Comparison of ENCODE assay signal across 1 cellular context in genomic region chr10:44386546-44387052, GRCh38.
TF ChIP-seq lines count a peak whose summit lies in the region.

No MANE protein-coding gene starts in this region.

TF ChIP-seq in HepG2, 621 proteins besides CTCF, POLR2A, EP300 and RAD21 (continued from another document and continues in another):
- TF ChIP-seq KIAA2018 (CRISPR knock-in tag; IDR thresholded peaks at IDR 0.05; ENCODE audit: borderline replicate concordance) (no peak), ZNF740 (CRISPR knock-in tag; IDR thresholded peaks at IDR 0.05) (no peak), ZNF20 (CRISPR knock-in tag; IDR thresholded peaks at IDR 0.05) (no peak), BHLHE40 (IDR thresholded peaks at IDR 0.05; ENCODE audit: low read length) (no peak), ZNF629 (CRISPR knock-in tag; conservative IDR thresholded peaks at IDR 0.05) (no peak), ZIK1 (CRISPR knock-in tag; IDR thresholded peaks at IDR 0.05; ENCODE audit: borderline replicate concordance, low read depth) (no peak), ZBTB44 (CRISPR knock-in tag; IDR thresholded peaks at IDR 0.05) (no peak), ZNF256 (CRISPR knock-in tag; conservative IDR thresholded peaks at IDR 0.05) (no peak), AHR (CRISPR knock-in tag; IDR thresholded peaks at IDR 0.05) (no peak), THAP8 (CRISPR knock-in tag; IDR thresholded peaks at IDR 0.05; ENCODE audit: borderline replicate concordance) (no peak), ZMYM4 (CRISPR knock-in tag; IDR thresholded peaks at IDR 0.05) (peak; percentile 56; the same call in 1 of the 2 replicates), YY1 (IDR thresholded peaks at IDR 0.05; ENCODE audit: insufficient read depth, insufficient replicate concordance, low read depth, low read length) (peak; percentile 62), ZNF790 (CRISPR knock-in tag; IDR thresholded peaks at IDR 0.05; ENCODE audit: borderline replicate concordance) (0 out of 2 replicates have a peak, but pooled peaks have one; percentile 54), ZNF3 (CRISPR knock-in tag; IDR thresholded peaks at IDR 0.05) (no peak), ZBTB49 (CRISPR knock-in tag; IDR thresholded peaks at IDR 0.05; ENCODE audit: borderline replicate concordance) (no peak), MXI1 (IDR thresholded peaks at IDR 0.05; ENCODE audit: borderline replicate concordance, low read depth, low read length) (no peak), ZNF263 (CRISPR knock-in tag; IDR thresholded peaks at IDR 0.05) (no peak), ZNF543 (CRISPR knock-in tag; IDR thresholded peaks at IDR 0.05) (no peak), GATAD1 (CRISPR knock-in tag; IDR thresholded peaks at IDR 0.05) (no peak), HMGXB4 (CRISPR knock-in tag; IDR thresholded peaks at IDR 0.05; ENCODE audit: borderline replicate concordance in 1 of 2, low read depth in 1 of 2) (no peak; a peak in 1 of 4 replicates), ZNF550 (CRISPR knock-in tag; IDR thresholded peaks at IDR 0.05; ENCODE audit: borderline replicate concordance) (no peak), NFRKB (IDR thresholded peaks at IDR 0.05) (no peak), NFIB (CRISPR knock-in tag; IDR thresholded peaks at IDR 0.05; ENCODE audit: borderline replicate concordance) (no peak), ZNF557 (CRISPR knock-in tag; IDR thresholded peaks at IDR 0.05) (no peak), PCBP2 (optimal IDR thresholded peaks at IDR 0.05; ENCODE audit: low read depth, low read length, poor library complexity, severe bottlenecking) (no peak), MAX (IDR thresholded peaks at IDR 0.05) (no peak), ZNF251 (CRISPR knock-in tag; IDR thresholded peaks at IDR 0.05) (no peak), ZBTB3 (CRISPR knock-in tag; IDR thresholded peaks at IDR 0.05; ENCODE audit: borderline replicate concordance, low read depth) (no peak), GFI1 (CRISPR knock-in tag; IDR thresholded peaks at IDR 0.05; ENCODE audit: borderline replicate concordance) (no peak), POGZ (CRISPR knock-in tag; IDR thresholded peaks at IDR 0.05) (peak; percentile 53; the same call in 1 of the 2 replicates), DRAP1 (CRISPR knock-in tag; IDR thresholded peaks at IDR 0.05) (no peak), BCL6 (CRISPR knock-in tag; IDR thresholded peaks at IDR 0.05) (no peak; the same call in 1 of the 2 replicates), HNF4G (IDR thresholded peaks at IDR 0.05; ENCODE audit: borderline replicate concordance, low read depth, low read length) (no peak), HNF4G (CRISPR knock-in tag; IDR thresholded peaks at IDR 0.05; ENCODE audit: borderline replicate concordance, low read depth) (no peak), SRSF4 (IDR thresholded peaks at IDR 0.05; ENCODE audit: low read depth, low read length, poor library complexity, severe bottlenecking) (no peak), ZNF670 (CRISPR knock-in tag; IDR thresholded peaks at IDR 0.05; ENCODE audit: borderline replicate concordance) (no peak), CHD2 (IDR thresholded peaks at IDR 0.05; ENCODE audit: low read depth, low read length) (no peak), SRY (CRISPR knock-in tag; IDR thresholded peaks at IDR 0.05) (no peak), MNT (IDR thresholded peaks at IDR 0.05) (no peak), THRA (CRISPR knock-in tag; IDR thresholded peaks at IDR 0.05; ENCODE audit: borderline replicate concordance) (peak; percentile 17; the same call in 1 of the 2 replicates), TFDP2 (CRISPR knock-in tag; IDR thresholded peaks at IDR 0.05) (no peak), SIX1 (CRISPR knock-in tag; IDR thresholded peaks at IDR 0.05; ENCODE audit: borderline replicate concordance) (no peak), HNRNPUL1 (IDR thresholded peaks at IDR 0.05; ENCODE audit: low read depth, low read length) (no peak), ONECUT2 (CRISPR knock-in tag; IDR thresholded peaks at IDR 0.05) (no peak), ZNF766 (CRISPR knock-in tag; IDR thresholded peaks at IDR 0.05; ENCODE audit: borderline replicate concordance) (no peak)
